In the genomic region with DNA sequence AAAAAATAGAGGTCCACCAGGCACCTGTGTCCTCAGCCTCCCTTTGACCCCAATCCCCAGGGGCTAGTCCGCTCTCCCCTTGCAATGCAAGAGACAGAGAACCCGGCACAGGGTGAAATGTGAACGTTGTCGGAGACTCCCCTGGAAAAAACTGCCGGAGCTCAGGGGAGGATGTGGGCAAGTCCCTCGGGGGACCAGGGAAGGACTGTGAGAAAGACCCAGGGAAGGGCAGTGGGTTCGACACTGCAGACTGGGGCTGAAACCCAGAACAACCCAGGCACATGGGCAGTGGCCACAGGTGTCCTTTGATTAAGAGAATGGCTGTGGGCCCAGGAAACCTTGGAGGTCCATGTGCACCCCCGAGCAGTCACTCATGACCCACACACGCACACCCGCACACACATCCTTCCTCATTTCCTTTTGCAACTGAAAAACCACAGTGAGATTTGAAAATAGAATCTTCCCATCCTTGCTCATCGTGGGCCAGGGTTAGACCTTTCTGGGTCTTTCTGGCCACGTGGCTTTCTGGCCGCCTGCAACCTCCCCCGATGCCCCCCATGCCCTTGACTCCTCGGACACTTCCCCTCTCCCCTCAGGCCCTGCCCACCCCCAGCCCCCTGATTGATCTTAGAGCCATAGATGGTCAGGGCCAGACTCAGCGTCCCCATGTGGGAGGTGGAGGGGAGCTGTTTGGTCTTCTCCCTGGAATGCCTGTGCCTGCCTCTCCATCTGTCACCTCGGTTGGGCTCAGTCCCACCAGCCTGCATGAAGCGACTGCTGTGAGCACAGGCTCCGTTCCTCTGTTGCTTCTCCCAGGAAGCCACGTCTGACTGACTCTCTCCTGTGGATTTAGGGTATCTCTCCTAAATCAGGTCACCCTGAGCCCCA, we compare ENCODE assay signal across 1 cellular context.
A peak's percentile ranks its signal among the peaks of the same experiment; 100 is the strongest.
TF ChIP-seq lines count a peak whose summit lies in the region.

No MANE protein-coding gene starts in this region.

TF ChIP-seq in GM12878, 131 proteins besides CTCF, POLR2A, EP300 and RAD21 (continued from another document and continues in another):
- TF ChIP-seq, protein P1, sequence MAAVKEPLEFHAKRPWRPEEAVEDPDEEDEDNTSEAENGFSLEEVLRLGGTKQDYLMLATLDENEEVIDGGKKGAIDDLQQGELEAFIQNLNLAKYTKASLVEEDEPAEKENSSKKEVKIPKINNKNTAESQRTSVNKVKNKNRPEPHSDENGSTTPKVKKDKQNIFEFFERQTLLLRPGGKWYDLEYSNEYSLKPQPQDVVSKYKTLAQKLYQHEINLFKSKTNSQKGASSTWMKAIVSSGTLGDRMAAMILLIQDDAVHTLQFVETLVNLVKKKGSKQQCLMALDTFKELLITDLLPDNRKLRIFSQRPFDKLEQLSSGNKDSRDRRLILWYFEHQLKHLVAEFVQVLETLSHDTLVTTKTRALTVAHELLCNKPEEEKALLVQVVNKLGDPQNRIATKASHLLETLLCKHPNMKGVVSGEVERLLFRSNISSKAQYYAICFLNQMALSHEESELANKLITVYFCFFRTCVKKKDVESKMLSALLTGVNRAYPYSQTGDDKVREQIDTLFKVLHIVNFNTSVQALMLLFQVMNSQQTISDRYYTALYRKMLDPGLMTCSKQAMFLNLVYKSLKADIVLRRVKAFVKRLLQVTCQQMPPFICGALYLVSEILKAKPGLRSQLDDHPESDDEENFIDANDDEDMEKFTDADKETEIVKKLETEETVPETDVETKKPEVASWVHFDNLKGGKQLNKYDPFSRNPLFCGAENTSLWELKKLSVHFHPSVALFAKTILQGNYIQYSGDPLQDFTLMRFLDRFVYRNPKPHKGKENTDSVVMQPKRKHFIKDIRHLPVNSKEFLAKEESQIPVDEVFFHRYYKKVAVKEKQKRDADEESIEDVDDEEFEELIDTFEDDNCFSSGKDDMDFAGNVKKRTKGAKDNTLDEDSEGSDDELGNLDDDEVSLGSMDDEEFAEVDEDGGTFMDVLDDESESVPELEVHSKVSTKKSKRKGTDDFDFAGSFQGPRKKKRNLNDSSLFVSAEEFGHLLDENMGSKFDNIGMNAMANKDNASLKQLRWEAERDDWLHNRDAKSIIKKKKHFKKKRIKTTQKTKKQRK (IDR thresholded peaks at IDR 0.05; ENCODE audit: low read depth, low read length), result no peak
- no peak for TF ChIP-seq WRNIP1 (IDR thresholded peaks at IDR 0.05; ENCODE audit: borderline replicate concordance, low read depth, low read length)
- TF ChIP-seq CREM (IDR thresholded peaks at IDR 0.05; ENCODE audit: low read depth), result peak; percentile 78
- TF ChIP-seq IKZF1 (conservative IDR thresholded peaks at IDR 0.05), result peak; percentile 95
- TF ChIP-seq SMAD1 (IDR thresholded peaks at IDR 0.05; ENCODE audit: low read depth, partially characterized antibody), result peak; percentile 82
- TF ChIP-seq SPI1 (IDR thresholded peaks at IDR 0.05; ENCODE audit: borderline replicate concordance, insufficient read depth, low read depth, low read length), result no peak
- no peak for TF ChIP-seq ZSCAN29 (IDR thresholded peaks at IDR 0.05)
- TF ChIP-seq SMC3 (IDR thresholded peaks at IDR 0.05; ENCODE audit: borderline replicate concordance, low read length), result peak; percentile 12; the same call in 1 of the 2 replicates
- TF ChIP-seq, protein P2, sequence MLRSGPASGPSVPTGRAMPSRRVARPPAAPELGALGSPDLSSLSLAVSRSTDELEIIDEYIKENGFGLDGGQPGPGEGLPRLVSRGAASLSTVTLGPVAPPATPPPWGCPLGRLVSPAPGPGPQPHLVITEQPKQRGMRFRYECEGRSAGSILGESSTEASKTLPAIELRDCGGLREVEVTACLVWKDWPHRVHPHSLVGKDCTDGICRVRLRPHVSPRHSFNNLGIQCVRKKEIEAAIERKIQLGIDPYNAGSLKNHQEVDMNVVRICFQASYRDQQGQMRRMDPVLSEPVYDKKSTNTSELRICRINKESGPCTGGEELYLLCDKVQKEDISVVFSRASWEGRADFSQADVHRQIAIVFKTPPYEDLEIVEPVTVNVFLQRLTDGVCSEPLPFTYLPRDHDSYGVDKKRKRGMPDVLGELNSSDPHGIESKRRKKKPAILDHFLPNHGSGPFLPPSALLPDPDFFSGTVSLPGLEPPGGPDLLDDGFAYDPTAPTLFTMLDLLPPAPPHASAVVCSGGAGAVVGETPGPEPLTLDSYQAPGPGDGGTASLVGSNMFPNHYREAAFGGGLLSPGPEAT (IDR thresholded peaks at IDR 0.05; ENCODE audit: low read depth), result peak; percentile 93
- peak; percentile 43; the same call in 1 of the 2 replicates for TF ChIP-seq NR2C1 (IDR thresholded peaks at IDR 0.05)
- no peak for TF ChIP-seq ZNF274 (IDR thresholded peaks at IDR 0.05; ENCODE audit: insufficient read depth, insufficient read length)
- TF ChIP-seq MTA2 (IDR thresholded peaks at IDR 0.05; ENCODE audit: low read depth), result peak; percentile 79
- peak; percentile 94 to 95 for TF ChIP-seq IKZF2 (IDR thresholded peaks at IDR 0.05)
- TF ChIP-seq, protein P3, sequence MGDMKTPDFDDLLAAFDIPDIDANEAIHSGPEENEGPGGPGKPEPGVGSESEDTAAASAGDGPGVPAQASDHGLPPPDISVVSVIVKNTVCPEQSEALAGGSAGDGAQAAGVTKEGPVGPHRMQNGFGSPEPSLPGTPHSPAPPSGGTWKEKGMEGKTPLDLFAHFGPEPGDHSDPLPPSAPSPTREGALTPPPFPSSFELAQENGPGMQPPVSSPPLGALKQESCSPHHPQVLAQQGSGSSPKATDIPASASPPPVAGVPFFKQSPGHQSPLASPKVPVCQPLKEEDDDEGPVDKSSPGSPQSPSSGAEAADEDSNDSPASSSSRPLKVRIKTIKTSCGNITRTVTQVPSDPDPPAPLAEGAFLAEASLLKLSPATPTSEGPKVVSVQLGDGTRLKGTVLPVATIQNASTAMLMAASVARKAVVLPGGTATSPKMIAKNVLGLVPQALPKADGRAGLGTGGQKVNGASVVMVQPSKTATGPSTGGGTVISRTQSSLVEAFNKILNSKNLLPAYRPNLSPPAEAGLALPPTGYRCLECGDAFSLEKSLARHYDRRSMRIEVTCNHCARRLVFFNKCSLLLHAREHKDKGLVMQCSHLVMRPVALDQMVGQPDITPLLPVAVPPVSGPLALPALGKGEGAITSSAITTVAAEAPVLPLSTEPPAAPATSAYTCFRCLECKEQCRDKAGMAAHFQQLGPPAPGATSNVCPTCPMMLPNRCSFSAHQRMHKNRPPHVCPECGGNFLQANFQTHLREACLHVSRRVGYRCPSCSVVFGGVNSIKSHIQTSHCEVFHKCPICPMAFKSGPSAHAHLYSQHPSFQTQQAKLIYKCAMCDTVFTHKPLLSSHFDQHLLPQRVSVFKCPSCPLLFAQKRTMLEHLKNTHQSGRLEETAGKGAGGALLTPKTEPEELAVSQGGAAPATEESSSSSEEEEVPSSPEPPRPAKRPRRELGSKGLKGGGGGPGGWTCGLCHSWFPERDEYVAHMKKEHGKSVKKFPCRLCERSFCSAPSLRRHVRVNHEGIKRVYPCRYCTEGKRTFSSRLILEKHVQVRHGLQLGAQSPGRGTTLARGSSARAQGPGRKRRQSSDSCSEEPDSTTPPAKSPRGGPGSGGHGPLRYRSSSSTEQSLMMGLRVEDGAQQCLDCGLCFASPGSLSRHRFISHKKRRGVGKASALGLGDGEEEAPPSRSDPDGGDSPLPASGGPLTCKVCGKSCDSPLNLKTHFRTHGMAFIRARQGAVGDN (IDR thresholded peaks at IDR 0.05), result peak; percentile 88
- TF ChIP-seq BHLHE40 (IDR thresholded peaks at IDR 0.05; ENCODE audit: borderline replicate concordance in 1 of 2, low read depth in 2 of 2, low read length in 1 of 2), result peak; percentile 83 to 84
- peak; percentile 80; the same call in 1 of the 2 replicates for TF ChIP-seq TCF3 (IDR thresholded peaks at IDR 0.05; ENCODE audit: borderline replicate concordance, insufficient read depth, low read depth, low read length)
- TF ChIP-seq ATF7 (IDR thresholded peaks at IDR 0.05; ENCODE audit: low read depth), result peak; percentile 59; the same call in 1 of the 2 replicates
- TF ChIP-seq, protein P4, sequence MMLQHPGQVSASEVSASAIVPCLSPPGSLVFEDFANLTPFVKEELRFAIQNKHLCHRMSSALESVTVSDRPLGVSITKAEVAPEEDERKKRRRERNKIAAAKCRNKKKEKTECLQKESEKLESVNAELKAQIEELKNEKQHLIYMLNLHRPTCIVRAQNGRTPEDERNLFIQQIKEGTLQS (IDR thresholded peaks at IDR 0.05; ENCODE audit: borderline replicate concordance, extremely low read depth, low read depth, low read length), result no peak
- TF ChIP-seq PAX8 (IDR thresholded peaks at IDR 0.05), result no peak
- TF ChIP-seq MYB (IDR thresholded peaks at IDR 0.05; ENCODE audit: borderline replicate concordance, low read depth, low read length), result no peak
- TF ChIP-seq HCFC1 (IDR thresholded peaks at IDR 0.05; ENCODE audit: low read length), result peak; percentile 20; the same call in 1 of the 2 replicates
- TF ChIP-seq SREBF2 (IDR thresholded peaks at IDR 0.05; ENCODE audit: low read length), result no peak
- no peak for TF ChIP-seq GABPA (IDR thresholded peaks at IDR 0.05; ENCODE audit: low read depth)
- no peak for TF ChIP-seq SUZ12 (IDR thresholded peaks at IDR 0.05; ENCODE audit: unreplicated experiment)
- TF ChIP-seq FOXK2 (IDR thresholded peaks at IDR 0.05), result no peak
- TF ChIP-seq MEF2B (IDR thresholded peaks at IDR 0.05; ENCODE audit: partially characterized antibody, poor library complexity, severe bottlenecking), result peak; percentile 100
- TF ChIP-seq DPF2 (IDR thresholded peaks at IDR 0.05), result peak; percentile 85
- TF ChIP-seq TCF7 (IDR thresholded peaks at IDR 0.05; ENCODE audit: borderline replicate concordance), result no peak
- TF ChIP-seq BACH1 (IDR thresholded peaks at IDR 0.05; ENCODE audit: borderline replicate concordance), result 0 out of 2 replicates have a peak, but pooled peaks have one; percentile 56
- no peak for TF ChIP-seq CREB1 (IDR thresholded peaks at IDR 0.05; ENCODE audit: low read depth)
- TF ChIP-seq, protein P5, sequence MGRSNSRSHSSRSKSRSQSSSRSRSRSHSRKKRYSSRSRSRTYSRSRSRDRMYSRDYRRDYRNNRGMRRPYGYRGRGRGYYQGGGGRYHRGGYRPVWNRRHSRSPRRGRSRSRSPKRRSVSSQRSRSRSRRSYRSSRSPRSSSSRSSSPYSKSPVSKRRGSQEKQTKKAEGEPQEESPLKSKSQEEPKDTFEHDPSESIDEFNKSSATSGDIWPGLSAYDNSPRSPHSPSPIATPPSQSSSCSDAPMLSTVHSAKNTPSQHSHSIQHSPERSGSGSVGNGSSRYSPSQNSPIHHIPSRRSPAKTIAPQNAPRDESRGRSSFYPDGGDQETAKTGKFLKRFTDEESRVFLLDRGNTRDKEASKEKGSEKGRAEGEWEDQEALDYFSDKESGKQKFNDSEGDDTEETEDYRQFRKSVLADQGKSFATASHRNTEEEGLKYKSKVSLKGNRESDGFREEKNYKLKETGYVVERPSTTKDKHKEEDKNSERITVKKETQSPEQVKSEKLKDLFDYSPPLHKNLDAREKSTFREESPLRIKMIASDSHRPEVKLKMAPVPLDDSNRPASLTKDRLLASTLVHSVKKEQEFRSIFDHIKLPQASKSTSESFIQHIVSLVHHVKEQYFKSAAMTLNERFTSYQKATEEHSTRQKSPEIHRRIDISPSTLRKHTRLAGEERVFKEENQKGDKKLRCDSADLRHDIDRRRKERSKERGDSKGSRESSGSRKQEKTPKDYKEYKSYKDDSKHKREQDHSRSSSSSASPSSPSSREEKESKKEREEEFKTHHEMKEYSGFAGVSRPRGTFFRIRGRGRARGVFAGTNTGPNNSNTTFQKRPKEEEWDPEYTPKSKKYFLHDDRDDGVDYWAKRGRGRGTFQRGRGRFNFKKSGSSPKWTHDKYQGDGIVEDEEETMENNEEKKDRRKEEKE (IDR thresholded peaks at IDR 0.05), result no peak
- no peak for TF ChIP-seq STAT3 (IDR thresholded peaks at IDR 0.05; ENCODE audit: low read depth, low read length)
- no peak for TF ChIP-seq CHD1 (IDR thresholded peaks at IDR 0.05; ENCODE audit: low read depth, low read length)
- TF ChIP-seq MXI1 (IDR thresholded peaks at IDR 0.05; ENCODE audit: low read depth, low read length), result peak; percentile 85
- peak; percentile 88 for TF ChIP-seq YBX1 (IDR thresholded peaks at IDR 0.05)
- TF ChIP-seq NBN (IDR thresholded peaks at IDR 0.05), result peak; percentile 89
- TF ChIP-seq ZNF384 (IDR thresholded peaks at IDR 0.05; ENCODE audit: borderline replicate concordance, low read depth, low read length), result peak; percentile 38; the same call in 1 of the 2 replicates
- TF ChIP-seq SREBF1 (IDR thresholded peaks at IDR 0.05; ENCODE audit: low read length), result no peak
- TF ChIP-seq ASH2L (IDR thresholded peaks at IDR 0.05; ENCODE audit: borderline replicate concordance, low read depth), result no peak
- peak; percentile 33; the same call in 1 of the 2 replicates for TF ChIP-seq BCL11A (IDR thresholded peaks at IDR 0.05; ENCODE audit: low read depth, low read length)
- TF ChIP-seq ZNF622 (IDR thresholded peaks at IDR 0.05), result no peak
- TF ChIP-seq RB1 (IDR thresholded peaks at IDR 0.05; ENCODE audit: borderline replicate concordance), result peak; percentile 97
- TF ChIP-seq, protein P6, sequence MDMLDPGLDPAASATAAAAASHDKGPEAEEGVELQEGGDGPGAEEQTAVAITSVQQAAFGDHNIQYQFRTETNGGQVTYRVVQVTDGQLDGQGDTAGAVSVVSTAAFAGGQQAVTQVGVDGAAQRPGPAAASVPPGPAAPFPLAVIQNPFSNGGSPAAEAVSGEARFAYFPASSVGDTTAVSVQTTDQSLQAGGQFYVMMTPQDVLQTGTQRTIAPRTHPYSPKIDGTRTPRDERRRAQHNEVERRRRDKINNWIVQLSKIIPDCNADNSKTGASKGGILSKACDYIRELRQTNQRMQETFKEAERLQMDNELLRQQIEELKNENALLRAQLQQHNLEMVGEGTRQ (IDR thresholded peaks at IDR 0.05; ENCODE audit: borderline replicate concordance, low read depth, low read length), result peak; percentile 4; the same call in 1 of the 2 replicates
- TF ChIP-seq, protein P7, sequence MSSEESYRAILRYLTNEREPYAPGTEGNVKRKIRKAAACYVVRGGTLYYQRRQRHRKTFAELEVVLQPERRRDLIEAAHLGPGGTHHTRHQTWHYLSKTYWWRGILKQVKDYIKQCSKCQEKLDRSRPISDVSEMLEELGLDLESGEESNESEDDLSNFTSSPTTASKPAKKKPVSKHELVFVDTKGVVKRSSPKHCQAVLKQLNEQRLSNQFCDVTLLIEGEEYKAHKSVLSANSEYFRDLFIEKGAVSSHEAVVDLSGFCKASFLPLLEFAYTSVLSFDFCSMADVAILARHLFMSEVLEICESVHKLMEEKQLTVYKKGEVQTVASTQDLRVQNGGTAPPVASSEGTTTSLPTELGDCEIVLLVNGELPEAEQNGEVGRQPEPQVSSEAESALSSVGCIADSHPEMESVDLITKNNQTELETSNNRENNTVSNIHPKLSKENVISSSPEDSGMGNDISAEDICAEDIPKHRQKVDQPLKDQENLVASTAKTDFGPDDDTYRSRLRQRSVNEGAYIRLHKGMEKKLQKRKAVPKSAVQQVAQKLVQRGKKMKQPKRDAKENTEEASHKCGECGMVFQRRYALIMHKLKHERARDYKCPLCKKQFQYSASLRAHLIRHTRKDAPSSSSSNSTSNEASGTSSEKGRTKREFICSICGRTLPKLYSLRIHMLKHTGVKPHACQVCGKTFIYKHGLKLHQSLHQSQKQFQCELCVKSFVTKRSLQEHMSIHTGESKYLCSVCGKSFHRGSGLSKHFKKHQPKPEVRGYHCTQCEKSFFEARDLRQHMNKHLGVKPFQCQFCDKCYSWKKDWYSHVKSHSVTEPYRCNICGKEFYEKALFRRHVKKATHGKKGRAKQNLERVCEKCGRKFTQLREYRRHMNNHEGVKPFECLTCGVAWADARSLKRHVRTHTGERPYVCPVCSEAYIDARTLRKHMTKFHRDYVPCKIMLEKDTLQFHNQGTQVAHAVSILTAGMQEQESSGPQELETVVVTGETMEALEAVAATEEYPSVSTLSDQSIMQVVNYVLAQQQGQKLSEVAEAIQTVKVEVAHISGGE (CRISPR knock-in tag; IDR thresholded peaks at IDR 0.05), result no peak
- no peak for TF ChIP-seq JUND (IDR thresholded peaks at IDR 0.05; ENCODE audit: low read depth, low read length)
- TF ChIP-seq MEF2A (IDR thresholded peaks at IDR 0.05; ENCODE audit: insufficient read depth, low read depth, low read length), result peak; percentile 86
